Comparison of ENCODE assay signal across 9 cellular contexts in genomic region chr6:119463081-119463626, GRCh38.
DNase-seq lines count a peak whose midpoint lies in the region; ATAC-seq and TF ChIP-seq lines count a peak whose summit lies in the region.
"Had no signal": no experiment of that assay in that cellular context is flagged by ENCODE, and none has a peak within 500 bp of the region (broad histone marks: within the 10 kb centered on the region; RNA-seq: fewer than 3 reads in every experiment).

No MANE protein-coding gene starts in this region.

- DNase-seq in GM06990 (ENCODE audit: extremely low read depth, insufficient read length) (peak; percentile 71), UCSD-AML1 (lab: John Stamatoyannopoulos, UW; ENCODE audit: unreplicated experiment) (no peak), DMS53 (lab: John Stamatoyannopoulos, UW) (no peak), NCI-H345 (lab: John Stamatoyannopoulos, UW) (no peak), mesenchymal stem cell (no peak)

- no peaks in the 10 kb centered on the region for H3K36me3 ChIP-seq in GM06990 (ENCODE audit: control insufficient read depth, insufficient read depth, low read length)
- no peaks in the 10 kb centered on the region for H3K36me3 ChIP-seq in KMS-11 (ENCODE audit: insufficient read depth)
- H3K36me3 ChIP-seq in mesenchymal stem cell (ENCODE audit: control insufficient read depth in 1 of 2, insufficient read depth in 2 of 2, low read depth in 1 of 2, low read length in 2 of 2): no peaks in the 10 kb centered on the region

- H2AK5ac ChIP-seq in mesenchymal stem cell (ENCODE audit: low read length, severe bottlenecking): no peak overlapping the region

- ATAC-seq in GM19025 (IDR thresholded peaks at IDR 0.05; ENCODE audit: low read depth, unreplicated experiment): peak; percentile 65
- ATAC-seq in HG02798 (IDR thresholded peaks at IDR 0.05; ENCODE audit: poor library complexity, unreplicated experiment): peak; percentile 78
- ATAC-seq: HCT116 had no signal

- H4K20me1 ChIP-seq in KMS-11 (ENCODE audit: insufficient read depth): no peaks in the 10 kb centered on the region

- H2BK12ac ChIP-seq in mesenchymal stem cell (ENCODE audit: low read length in 2 of 2): no peak overlapping the region

- H2AFZ ChIP-seq in KMS-11 (ENCODE audit: low read depth) (peak overlapping the region; percentile 58; the same call in 1 of the 2 replicates), mesenchymal stem cell (ENCODE audit: low read depth, low read length) (no peak overlapping the region)

- H3K79me1 ChIP-seq in mesenchymal stem cell (replicated peaks; ENCODE audit: low read length, poor library complexity, severe bottlenecking): no peaks in the 10 kb centered on the region

- no peak overlapping the region for H4K91ac ChIP-seq in mesenchymal stem cell (ENCODE audit: low read length)

- no peak overlapping the region for H2BK5ac ChIP-seq in mesenchymal stem cell (ENCODE audit: low read depth, low read length, poor library complexity, severe bottlenecking)

- H3K23ac ChIP-seq in mesenchymal stem cell (ENCODE audit: low read length in 2 of 2): no peak overlapping the region

- H2BK120ac ChIP-seq in mesenchymal stem cell (ENCODE audit: low read depth, low read length): no peak overlapping the region

- H3K4me1 ChIP-seq in KMS-11 (ENCODE audit: low read depth, poor library complexity, severe bottlenecking) (peaks cover 91% of the 10 kb centered on the region), mesenchymal stem cell (ENCODE audit: control insufficient read depth, insufficient read depth, low read depth, low read length) (no peaks in the 10 kb centered on the region)

- H3K79me2 ChIP-seq in KMS-11 (ENCODE audit: insufficient read depth, low read depth): no peaks in the 10 kb centered on the region

- H3K27ac ChIP-seq in KMS-11: peak overlapping the region; percentile 89
- no peak overlapping the region for H3K27ac ChIP-seq in mesenchymal stem cell (ENCODE audit: low read length, poor library complexity, severe bottlenecking)

- WGBS in mesenchymal stem cell: 91% methylated on average over 3 of the region's 4 CpGs

- H3K9ac ChIP-seq in KMS-11 (peak overlapping the region; percentile 46), mesenchymal stem cell (ENCODE audit: low read length) (no peak overlapping the region)

- TF ChIP-seq CTCF in GM06990 (IDR thresholded peaks at IDR 0.05; ENCODE audit: insufficient read depth, low read length, poor library complexity, severe bottlenecking) (no peak), KMS-11 (conservative IDR thresholded peaks at IDR 0.05; ENCODE audit: low read depth, low read length) (no peak)

- no peak overlapping the region for H3K4ac ChIP-seq in mesenchymal stem cell (ENCODE audit: low read depth in 1 of 2, low read length in 2 of 2)

- H4K8ac ChIP-seq in mesenchymal stem cell (ENCODE audit: low read length): no peak overlapping the region

- H3K14ac ChIP-seq in mesenchymal stem cell (ENCODE audit: low read length in 2 of 2): peak overlapping the region in 1 of 2 experiments; percentile 55

- H3K27me3 ChIP-seq in GM06990 (replicated peaks; ENCODE audit: control insufficient read depth, insufficient read depth, low read length): no peaks in the 10 kb centered on the region
- H3K27me3 ChIP-seq in KMS-11 (ENCODE audit: insufficient read depth, low read depth): no peaks in the 10 kb centered on the region
- no peaks in the 10 kb centered on the region for H3K27me3 ChIP-seq in mesenchymal stem cell (ENCODE audit: control insufficient read depth in 1 of 2, insufficient read depth in 1 of 2, low read length in 2 of 2)

- H3K4me3 ChIP-seq in GM06990 (replicated peaks; ENCODE audit: low read depth, low read length) (no peak overlapping the region), KMS-11 (IDR thresholded peaks at IDR 0.05; ENCODE audit: insufficient read depth, low read depth, low read length) (no peak overlapping the region), mesenchymal stem cell (ENCODE audit: insufficient read depth in 1 of 2, low read depth in 1 of 2, low read length in 2 of 2) (no peak overlapping the region)

- no peak overlapping the region for H3K18ac ChIP-seq in mesenchymal stem cell (ENCODE audit: low read depth in 1 of 2, low read length in 2 of 2)

- H3K4me2 ChIP-seq in KMS-11: peak overlapping the region; percentile 87
- no peak overlapping the region for H3K4me2 ChIP-seq in mesenchymal stem cell (ENCODE audit: low read length, poor library complexity, severe bottlenecking)

- no peak overlapping the region for H2BK15ac ChIP-seq in mesenchymal stem cell (ENCODE audit: low read depth, poor library complexity, severe bottlenecking)

- H3K9me3 ChIP-seq in mesenchymal stem cell (ENCODE audit: control insufficient read depth, low read length): peaks cover 10% of the 10 kb centered on the region
